In the genomic region with DNA sequence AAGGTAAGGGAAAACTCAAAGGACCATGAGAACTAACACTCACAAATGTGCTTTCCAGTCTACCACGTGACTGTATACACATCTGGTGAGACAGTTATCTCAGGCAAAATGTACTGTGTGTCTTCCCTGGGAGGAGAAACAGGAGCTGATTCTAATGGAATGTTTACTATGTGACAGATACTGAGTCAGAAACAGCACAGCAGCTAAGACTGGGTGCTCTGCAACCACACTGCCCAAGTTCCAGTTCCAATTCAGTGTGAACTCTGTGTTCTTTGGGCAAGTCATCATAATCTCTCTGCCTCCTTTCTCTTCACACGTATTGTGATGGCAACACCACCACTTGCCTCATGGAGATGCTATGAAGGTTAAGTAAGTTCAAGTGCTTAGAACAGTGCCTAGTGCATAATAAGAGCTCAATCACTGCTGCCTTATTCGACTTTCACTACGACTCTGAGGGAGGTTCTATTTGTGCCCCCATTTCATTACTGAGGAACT, we compare ENCODE assay signal across 1 cellular context.
TF ChIP-seq lines count a peak whose summit lies in the region.

No MANE protein-coding gene starts in this region.

TF ChIP-seq in HepG2, 621 proteins besides CTCF, POLR2A, EP300 and RAD21 (continued from another document):
- TF ChIP-seq, protein P1, sequence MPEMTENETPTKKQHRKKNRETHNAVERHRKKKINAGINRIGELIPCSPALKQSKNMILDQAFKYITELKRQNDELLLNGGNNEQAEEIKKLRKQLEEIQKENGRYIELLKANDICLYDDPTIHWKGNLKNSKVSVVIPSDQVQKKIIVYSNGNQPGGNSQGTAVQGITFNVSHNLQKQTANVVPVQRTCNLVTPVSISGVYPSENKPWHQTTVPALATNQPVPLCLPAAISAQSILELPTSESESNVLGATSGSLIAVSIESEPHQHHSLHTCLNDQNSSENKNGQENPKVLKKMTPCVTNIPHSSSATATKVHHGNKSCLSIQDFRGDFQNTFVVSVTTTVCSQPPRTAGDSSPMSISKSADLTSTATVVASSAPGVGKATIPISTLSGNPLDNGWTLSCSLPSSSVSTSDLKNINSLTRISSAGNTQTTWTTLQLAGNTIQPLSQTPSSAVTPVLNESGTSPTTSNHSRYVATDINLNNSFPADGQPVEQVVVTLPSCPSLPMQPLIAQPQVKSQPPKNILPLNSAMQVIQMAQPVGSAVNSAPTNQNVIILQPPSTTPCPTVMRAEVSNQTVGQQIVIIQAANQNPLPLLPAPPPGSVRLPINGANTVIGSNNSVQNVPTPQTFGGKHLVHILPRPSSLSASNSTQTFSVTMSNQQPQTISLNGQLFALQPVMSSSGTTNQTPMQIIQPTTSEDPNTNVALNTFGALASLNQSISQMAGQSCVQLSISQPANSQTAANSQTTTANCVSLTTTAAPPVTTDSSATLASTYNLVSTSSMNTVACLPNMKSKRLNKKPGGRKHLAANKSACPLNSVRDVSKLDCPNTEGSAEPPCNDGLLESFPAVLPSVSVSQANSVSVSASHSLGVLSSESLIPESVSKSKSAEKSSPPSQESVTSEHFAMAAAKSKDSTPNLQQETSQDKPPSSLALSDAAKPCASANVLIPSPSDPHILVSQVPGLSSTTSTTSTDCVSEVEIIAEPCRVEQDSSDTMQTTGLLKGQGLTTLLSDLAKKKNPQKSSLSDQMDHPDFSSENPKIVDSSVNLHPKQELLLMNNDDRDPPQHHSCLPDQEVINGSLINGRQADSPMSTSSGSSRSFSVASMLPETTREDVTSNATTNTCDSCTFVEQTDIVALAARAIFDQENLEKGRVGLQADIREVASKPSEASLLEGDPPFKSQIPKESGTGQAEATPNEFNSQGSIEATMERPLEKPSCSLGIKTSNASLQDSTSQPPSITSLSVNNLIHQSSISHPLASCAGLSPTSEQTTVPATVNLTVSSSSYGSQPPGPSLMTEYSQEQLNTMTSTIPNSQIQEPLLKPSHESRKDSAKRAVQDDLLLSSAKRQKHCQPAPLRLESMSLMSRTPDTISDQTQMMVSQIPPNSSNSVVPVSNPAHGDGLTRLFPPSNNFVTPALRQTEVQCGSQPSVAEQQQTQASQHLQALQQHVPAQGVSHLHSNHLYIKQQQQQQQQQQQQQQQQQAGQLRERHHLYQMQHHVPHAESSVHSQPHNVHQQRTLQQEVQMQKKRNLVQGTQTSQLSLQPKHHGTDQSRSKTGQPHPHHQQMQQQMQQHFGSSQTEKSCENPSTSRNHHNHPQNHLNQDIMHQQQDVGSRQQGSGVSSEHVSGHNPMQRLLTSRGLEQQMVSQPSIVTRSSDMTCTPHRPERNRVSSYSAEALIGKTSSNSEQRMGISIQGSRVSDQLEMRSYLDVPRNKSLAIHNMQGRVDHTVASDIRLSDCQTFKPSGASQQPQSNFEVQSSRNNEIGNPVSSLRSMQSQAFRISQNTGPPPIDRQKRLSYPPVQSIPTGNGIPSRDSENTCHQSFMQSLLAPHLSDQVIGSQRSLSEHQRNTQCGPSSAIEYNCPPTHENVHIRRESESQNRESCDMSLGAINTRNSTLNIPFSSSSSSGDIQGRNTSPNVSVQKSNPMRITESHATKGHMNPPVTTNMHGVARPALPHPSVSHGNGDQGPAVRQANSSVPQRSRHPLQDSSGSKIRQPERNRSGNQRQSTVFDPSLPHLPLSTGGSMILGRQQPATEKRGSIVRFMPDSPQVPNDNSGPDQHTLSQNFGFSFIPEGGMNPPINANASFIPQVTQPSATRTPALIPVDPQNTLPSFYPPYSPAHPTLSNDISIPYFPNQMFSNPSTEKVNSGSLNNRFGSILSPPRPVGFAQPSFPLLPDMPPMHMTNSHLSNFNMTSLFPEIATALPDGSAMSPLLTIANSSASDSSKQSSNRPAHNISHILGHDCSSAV (CRISPR knock-in tag; IDR thresholded peaks at IDR 0.05; ENCODE audit: borderline replicate concordance), result no peak
- TF ChIP-seq RBFOX2 (IDR thresholded peaks at IDR 0.05; ENCODE audit: low read depth, low read length) (no peak), SAP130 (CRISPR knock-in tag; IDR thresholded peaks at IDR 0.05; ENCODE audit: low read depth) (peak; percentile 36), PAX8 (CRISPR knock-in tag; IDR thresholded peaks at IDR 0.05; ENCODE audit: borderline replicate concordance) (no peak), ZNF589 (CRISPR knock-in tag; conservative IDR thresholded peaks at IDR 0.05) (no peak), MYC (CRISPR knock-in tag; IDR thresholded peaks at IDR 0.05; ENCODE audit: borderline replicate concordance) (no peak), SOX5 (CRISPR knock-in tag; IDR thresholded peaks at IDR 0.05; ENCODE audit: borderline replicate concordance) (no peak), ZNF343 (CRISPR knock-in tag; IDR thresholded peaks at IDR 0.05) (no peak), ZSCAN30 (CRISPR knock-in tag; IDR thresholded peaks at IDR 0.05) (no peak), EED (CRISPR knock-in tag; IDR thresholded peaks at IDR 0.05) (no peak), ZNF143 (CRISPR knock-in tag; IDR thresholded peaks at IDR 0.05) (no peak), ZNF792 (CRISPR knock-in tag; IDR thresholded peaks at IDR 0.05) (peak; percentile 35; the same call in 1 of the 2 replicates), ZKSCAN1 (IDR thresholded peaks at IDR 0.05; ENCODE audit: low read length) (no peak), HNRNPH1 (optimal IDR thresholded peaks at IDR 0.05; ENCODE audit: low read depth, low read length) (no peak), SP5 (CRISPR knock-in tag; IDR thresholded peaks at IDR 0.05; ENCODE audit: borderline replicate concordance, low read depth) (no peak), ZNF367 (CRISPR knock-in tag; IDR thresholded peaks at IDR 0.05; ENCODE audit: borderline replicate concordance) (no peak), ARNTL (CRISPR knock-in tag; IDR thresholded peaks at IDR 0.05) (no peak), FOSL2 (CRISPR knock-in tag; IDR thresholded peaks at IDR 0.05) (peak; percentile 40; the same call in 1 of the 2 replicates), FLYWCH1 (CRISPR knock-in tag; IDR thresholded peaks at IDR 0.05) (no peak), MAFG (CRISPR knock-in tag; IDR thresholded peaks at IDR 0.05) (no peak), RBM22 (optimal IDR thresholded peaks at IDR 0.05; ENCODE audit: low read length) (peak; percentile 35), NFE2 (CRISPR knock-in tag; IDR thresholded peaks at IDR 0.05) (no peak), ZNF761 (CRISPR knock-in tag; conservative IDR thresholded peaks at IDR 0.05) (no peak), ZNF768 (CRISPR knock-in tag; IDR thresholded peaks at IDR 0.05) (peak; percentile 55; the same call in 1 of the 2 replicates), MIER2 (CRISPR knock-in tag; IDR thresholded peaks at IDR 0.05) (no peak), KDM5A (IDR thresholded peaks at IDR 0.05; ENCODE audit: borderline replicate concordance, low read length) (no peak)
- TF ChIP-seq, protein P2, sequence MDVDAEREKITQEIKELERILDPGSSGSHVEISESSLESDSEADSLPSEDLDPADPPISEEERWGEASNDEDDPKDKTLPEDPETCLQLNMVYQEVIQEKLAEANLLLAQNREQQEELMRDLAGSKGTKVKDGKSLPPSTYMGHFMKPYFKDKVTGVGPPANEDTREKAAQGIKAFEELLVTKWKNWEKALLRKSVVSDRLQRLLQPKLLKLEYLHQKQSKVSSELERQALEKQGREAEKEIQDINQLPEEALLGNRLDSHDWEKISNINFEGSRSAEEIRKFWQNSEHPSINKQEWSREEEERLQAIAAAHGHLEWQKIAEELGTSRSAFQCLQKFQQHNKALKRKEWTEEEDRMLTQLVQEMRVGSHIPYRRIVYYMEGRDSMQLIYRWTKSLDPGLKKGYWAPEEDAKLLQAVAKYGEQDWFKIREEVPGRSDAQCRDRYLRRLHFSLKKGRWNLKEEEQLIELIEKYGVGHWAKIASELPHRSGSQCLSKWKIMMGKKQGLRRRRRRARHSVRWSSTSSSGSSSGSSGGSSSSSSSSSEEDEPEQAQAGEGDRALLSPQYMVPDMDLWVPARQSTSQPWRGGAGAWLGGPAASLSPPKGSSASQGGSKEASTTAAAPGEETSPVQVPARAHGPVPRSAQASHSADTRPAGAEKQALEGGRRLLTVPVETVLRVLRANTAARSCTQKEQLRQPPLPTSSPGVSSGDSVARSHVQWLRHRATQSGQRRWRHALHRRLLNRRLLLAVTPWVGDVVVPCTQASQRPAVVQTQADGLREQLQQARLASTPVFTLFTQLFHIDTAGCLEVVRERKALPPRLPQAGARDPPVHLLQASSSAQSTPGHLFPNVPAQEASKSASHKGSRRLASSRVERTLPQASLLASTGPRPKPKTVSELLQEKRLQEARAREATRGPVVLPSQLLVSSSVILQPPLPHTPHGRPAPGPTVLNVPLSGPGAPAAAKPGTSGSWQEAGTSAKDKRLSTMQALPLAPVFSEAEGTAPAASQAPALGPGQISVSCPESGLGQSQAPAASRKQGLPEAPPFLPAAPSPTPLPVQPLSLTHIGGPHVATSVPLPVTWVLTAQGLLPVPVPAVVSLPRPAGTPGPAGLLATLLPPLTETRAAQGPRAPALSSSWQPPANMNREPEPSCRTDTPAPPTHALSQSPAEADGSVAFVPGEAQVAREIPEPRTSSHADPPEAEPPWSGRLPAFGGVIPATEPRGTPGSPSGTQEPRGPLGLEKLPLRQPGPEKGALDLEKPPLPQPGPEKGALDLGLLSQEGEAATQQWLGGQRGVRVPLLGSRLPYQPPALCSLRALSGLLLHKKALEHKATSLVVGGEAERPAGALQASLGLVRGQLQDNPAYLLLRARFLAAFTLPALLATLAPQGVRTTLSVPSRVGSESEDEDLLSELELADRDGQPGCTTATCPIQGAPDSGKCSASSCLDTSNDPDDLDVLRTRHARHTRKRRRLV (CRISPR knock-in tag; IDR thresholded peaks at IDR 0.05), result no peak
- TF ChIP-seq, protein P3, sequence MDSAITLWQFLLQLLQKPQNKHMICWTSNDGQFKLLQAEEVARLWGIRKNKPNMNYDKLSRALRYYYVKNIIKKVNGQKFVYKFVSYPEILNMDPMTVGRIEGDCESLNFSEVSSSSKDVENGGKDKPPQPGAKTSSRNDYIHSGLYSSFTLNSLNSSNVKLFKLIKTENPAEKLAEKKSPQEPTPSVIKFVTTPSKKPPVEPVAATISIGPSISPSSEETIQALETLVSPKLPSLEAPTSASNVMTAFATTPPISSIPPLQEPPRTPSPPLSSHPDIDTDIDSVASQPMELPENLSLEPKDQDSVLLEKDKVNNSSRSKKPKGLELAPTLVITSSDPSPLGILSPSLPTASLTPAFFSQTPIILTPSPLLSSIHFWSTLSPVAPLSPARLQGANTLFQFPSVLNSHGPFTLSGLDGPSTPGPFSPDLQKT (CRISPR knock-in tag; IDR thresholded peaks at IDR 0.05; ENCODE audit: borderline replicate concordance), result no peak
- TF ChIP-seq, protein P4, sequence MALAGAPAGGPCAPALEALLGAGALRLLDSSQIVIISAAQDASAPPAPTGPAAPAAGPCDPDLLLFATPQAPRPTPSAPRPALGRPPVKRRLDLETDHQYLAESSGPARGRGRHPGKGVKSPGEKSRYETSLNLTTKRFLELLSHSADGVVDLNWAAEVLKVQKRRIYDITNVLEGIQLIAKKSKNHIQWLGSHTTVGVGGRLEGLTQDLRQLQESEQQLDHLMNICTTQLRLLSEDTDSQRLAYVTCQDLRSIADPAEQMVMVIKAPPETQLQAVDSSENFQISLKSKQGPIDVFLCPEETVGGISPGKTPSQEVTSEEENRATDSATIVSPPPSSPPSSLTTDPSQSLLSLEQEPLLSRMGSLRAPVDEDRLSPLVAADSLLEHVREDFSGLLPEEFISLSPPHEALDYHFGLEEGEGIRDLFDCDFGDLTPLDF (CRISPR knock-in tag; IDR thresholded peaks at IDR 0.05), result no peak
- TF ChIP-seq, protein P5, sequence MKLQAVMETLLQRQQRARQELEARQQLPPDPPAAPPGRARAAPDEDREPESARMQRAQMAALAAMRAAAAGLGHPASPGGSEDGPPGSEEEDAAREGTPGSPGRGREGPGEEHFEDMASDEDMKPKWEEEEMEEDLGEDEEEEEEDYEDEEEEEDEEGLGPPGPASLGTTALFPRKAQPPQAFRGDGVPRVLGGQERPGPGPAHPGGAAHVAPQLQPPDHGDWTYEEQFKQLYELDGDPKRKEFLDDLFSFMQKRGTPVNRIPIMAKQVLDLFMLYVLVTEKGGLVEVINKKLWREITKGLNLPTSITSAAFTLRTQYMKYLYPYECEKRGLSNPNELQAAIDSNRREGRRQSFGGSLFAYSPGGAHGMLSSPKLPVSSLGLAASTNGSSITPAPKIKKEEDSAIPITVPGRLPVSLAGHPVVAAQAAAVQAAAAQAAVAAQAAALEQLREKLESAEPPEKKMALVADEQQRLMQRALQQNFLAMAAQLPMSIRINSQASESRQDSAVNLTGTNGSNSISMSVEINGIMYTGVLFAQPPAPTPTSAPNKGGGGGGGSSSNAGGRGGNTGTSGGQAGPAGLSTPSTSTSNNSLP (IDR thresholded peaks at IDR 0.05; ENCODE audit: low read depth, low read length), result no peak
- TF ChIP-seq, protein P6, sequence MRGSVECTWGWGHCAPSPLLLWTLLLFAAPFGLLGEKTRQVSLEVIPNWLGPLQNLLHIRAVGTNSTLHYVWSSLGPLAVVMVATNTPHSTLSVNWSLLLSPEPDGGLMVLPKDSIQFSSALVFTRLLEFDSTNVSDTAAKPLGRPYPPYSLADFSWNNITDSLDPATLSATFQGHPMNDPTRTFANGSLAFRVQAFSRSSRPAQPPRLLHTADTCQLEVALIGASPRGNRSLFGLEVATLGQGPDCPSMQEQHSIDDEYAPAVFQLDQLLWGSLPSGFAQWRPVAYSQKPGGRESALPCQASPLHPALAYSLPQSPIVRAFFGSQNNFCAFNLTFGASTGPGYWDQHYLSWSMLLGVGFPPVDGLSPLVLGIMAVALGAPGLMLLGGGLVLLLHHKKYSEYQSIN (CRISPR knock-in tag; IDR thresholded peaks at IDR 0.05; ENCODE audit: borderline replicate concordance), result no peak
- TF ChIP-seq, protein P7, sequence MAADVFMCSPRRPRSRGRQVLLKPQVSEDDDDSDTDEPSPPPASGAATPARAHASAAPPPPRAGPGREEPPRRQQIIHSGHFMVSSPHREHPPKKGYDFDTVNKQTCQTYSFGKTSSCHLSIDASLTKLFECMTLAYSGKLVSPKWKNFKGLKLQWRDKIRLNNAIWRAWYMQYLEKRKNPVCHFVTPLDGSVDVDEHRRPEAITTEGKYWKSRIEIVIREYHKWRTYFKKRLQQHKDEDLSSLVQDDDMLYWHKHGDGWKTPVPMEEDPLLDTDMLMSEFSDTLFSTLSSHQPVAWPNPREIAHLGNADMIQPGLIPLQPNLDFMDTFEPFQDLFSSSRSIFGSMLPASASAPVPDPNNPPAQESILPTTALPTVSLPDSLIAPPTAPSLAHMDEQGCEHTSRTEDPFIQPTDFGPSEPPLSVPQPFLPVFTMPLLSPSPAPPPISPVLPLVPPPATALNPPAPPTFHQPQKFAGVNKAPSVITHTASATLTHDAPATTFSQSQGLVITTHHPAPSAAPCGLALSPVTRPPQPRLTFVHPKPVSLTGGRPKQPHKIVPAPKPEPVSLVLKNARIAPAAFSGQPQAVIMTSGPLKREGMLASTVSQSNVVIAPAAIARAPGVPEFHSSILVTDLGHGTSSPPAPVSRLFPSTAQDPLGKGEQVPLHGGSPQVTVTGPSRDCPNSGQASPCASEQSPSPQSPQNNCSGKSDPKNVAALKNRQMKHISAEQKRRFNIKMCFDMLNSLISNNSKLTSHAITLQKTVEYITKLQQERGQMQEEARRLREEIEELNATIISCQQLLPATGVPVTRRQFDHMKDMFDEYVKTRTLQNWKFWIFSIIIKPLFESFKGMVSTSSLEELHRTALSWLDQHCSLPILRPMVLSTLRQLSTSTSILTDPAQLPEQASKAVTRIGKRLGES (CRISPR knock-in tag; IDR thresholded peaks at IDR 0.05; ENCODE audit: borderline replicate concordance), result no peak
- TF ChIP-seq, protein P8, sequence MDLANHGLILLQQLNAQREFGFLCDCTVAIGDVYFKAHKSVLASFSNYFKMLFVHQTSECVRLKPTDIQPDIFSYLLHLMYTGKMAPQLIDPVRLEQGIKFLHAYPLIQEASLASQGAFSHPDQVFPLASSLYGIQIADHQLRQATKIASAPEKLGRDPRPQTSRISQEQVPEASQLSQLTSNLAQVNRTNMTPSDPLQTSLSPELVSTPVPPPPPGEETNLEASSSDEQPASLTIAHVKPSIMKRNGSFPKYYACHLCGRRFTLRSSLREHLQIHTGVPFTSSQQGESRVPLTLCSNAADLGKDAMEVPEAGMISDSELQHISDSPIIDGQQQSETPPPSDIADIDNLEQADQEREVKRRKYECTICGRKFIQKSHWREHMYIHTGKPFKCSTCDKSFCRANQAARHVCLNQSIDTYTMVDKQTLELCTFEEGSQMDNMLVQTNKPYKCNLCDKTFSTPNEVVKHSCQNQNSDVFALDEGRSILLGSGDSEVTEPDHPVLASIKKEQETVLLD (CRISPR knock-in tag; IDR thresholded peaks at IDR 0.05; ENCODE audit: low read depth), result no peak
